31 cellular contexts compared by ENCODE assay signal in genomic region chr5:180623411-180623834, GRCh38. TPM values are rescaled to one million over a fixed set of nuclear protein-coding genes. Genes with fewer than 3 reads are reported as not detected.
DNase-seq lines count a peak whose midpoint lies in the region; ATAC-seq, FAIRE-seq and TF ChIP-seq lines count a peak whose summit lies in the region.
"Had no signal": no experiment of that assay in that cellular context is flagged by ENCODE, and none has a peak within 500 bp of the region (broad histone marks: within the 10 kb centered on the region; RNA-seq: fewer than 3 reads in every experiment).

No MANE protein-coding gene starts in this region.

- no peaks in the 10 kb centered on the region for H3K27me3 ChIP-seq in A673 (replicated peaks; ENCODE audit: insufficient read depth, low read depth, low read length, poor library complexity)
- H3K27me3 ChIP-seq in endothelial cell of umbilical vein (ENCODE audit: control insufficient read depth in 2 of 2, insufficient read depth in 2 of 2, low read length in 2 of 2) = no peaks in the 10 kb centered on the region

- peaks cover 12% of the 10 kb centered on the region for H3K4me1 ChIP-seq in A673 (ENCODE audit: insufficient read depth, low read length, poor library complexity, severe bottlenecking)
- H3K4me1 ChIP-seq in endothelial cell of umbilical vein (ENCODE audit: control insufficient read depth, extremely low read depth, insufficient read depth, low read length) = peaks cover 7% of the 10 kb centered on the region
- H3K4me1 ChIP-seq: neural progenitor cell, upper lobe of right lung had no signal

- H2AFZ ChIP-seq in endothelial cell of umbilical vein (ENCODE audit: low read depth, low read length) = peak overlapping the region; percentile 18
- H2AFZ ChIP-seq: neural progenitor cell had no signal

- H3K36me3 ChIP-seq in A673 (ENCODE audit: insufficient read depth, low read length, poor library complexity, severe bottlenecking) (no peaks in the 10 kb centered on the region), endothelial cell of umbilical vein (ENCODE audit: control insufficient read depth in 2 of 2, extremely low read depth in 1 of 2, insufficient read depth in 2 of 2, low read length in 2 of 2) (peaks cover 0 to 21% of the 10 kb centered on the region in 2 experiments)
- H3K36me3 ChIP-seq: neural progenitor cell, upper lobe of right lung had no signal

- in situ Hi-C loops in KBM-7 (cut with MboI; ENCODE audit: low pct_unique_long_range_greater_than_20kb, low sequenced_read_pairs) = no loop called here

- CTCF ChIA-PET in A673 (lab: Charles Lee) = interaction anchor here (0.6 kb wide), 1 partner anchor 17 kb away, joined by 5 read pairs; no protein-coding TSS in a partner anchor
- CTCF ChIA-PET in endothelial cell of umbilical vein (lab: Charles Lee) = no interaction called here

- peak; percentile 60 for DNase-seq in A673 (ENCODE audit: low spot score)
- DNase-seq in KBM-7 = peak; percentile 9
- peak; percentile 23 for DNase-seq in endothelial cell of umbilical vein (ENCODE audit: low read depth, low spot score)
- peak; percentile 16 to 87 for DNase-seq in lung microvascular endothelial cell (ENCODE audit: low read depth in 2 of 2)
- no peak for DNase-seq in NCI-H226
- DNase-seq in middle frontal gyrus (ENCODE audit: extremely low spot score, low spot score) = no peak
- DNase-seq: activated CD4-positive, alpha-beta T cell treated with anti-CD3 and anti-CD28 coated beads, Interleukin-2, amount 10 ng/mL, durations not matched to agents 24 days and 14 days; activated CD8-positive, alpha-beta memory T cell treated with anti-CD3 and anti-CD28 coated beads, Interleukin-2, amount 50 U/mL, for 4 hours; central memory CD4-positive, alpha-beta T cell; dorsolateral prefrontal cortex; EL; foreskin fibroblast; H7; hypothalamus; MV-4-11; NCI-H187 treated with DMSO at 0.1 percent for 48 hours; NCI-H526 treated with DMSO at 0.1 percent for 48 hours; stimulated activated CD8-positive, alpha-beta memory T cell treated with anti-CD3 and anti-CD28 coated beads, Interleukin-4, amount 100 ng/mL, for 48 hours; upper lobe of right lung had no signal

- H3K27ac ChIP-seq in A673 (ENCODE audit: low read depth, low read length, poor library complexity, severe bottlenecking) = peak overlapping the region; percentile 50
- no peak overlapping the region for H3K27ac ChIP-seq in endothelial cell of umbilical vein (ENCODE audit: insufficient read depth, low read depth, low read length)
- H3K27ac ChIP-seq: C4-2B, neural progenitor cell, upper lobe of right lung had no signal

- H3K4me2 ChIP-seq in endothelial cell of umbilical vein (ENCODE audit: insufficient read depth, low read length) = no peak overlapping the region
- H3K4me2 ChIP-seq: neural progenitor cell had no signal

- no peaks in the 10 kb centered on the region for H3K9me1 ChIP-seq in endothelial cell of umbilical vein (replicated peaks; ENCODE audit: control insufficient read depth, extremely low read depth, insufficient read depth, low read length)

- TF ChIP-seq CTCF in A673 (conservative IDR thresholded peaks at IDR 0.05; ENCODE audit: low read depth, low read length) (no peak), endothelial cell of umbilical vein (IDR thresholded peaks at IDR 0.05; ENCODE audit: extremely low read depth in 1 of 2, insufficient read depth in 1 of 2, low read depth in 1 of 2, low read length in 2 of 2) (no peak)

- no peak for FAIRE-seq in endothelial cell of umbilical vein (lab: Jason Lieb, UNC)
- FAIRE-seq: astrocyte, GM12892 had no signal

- H3K9me3 ChIP-seq in A673 (ENCODE audit: low read depth, low read length, poor library complexity, severe bottlenecking) (no peaks in the 10 kb centered on the region), endothelial cell of umbilical vein (replicated peaks; ENCODE audit: control insufficient read depth, insufficient read depth, low read length) (no peaks in the 10 kb centered on the region)
- H3K9me3 ChIP-seq: upper lobe of right lung had no signal

- H3K9ac ChIP-seq in endothelial cell of umbilical vein (replicated peaks; ENCODE audit: extremely low read depth, insufficient read depth, low read length) = no peak overlapping the region
- H3K9ac ChIP-seq: neural progenitor cell had no signal

- BruUV-seq in A673 (replicated peaks; lab: Mats Ljungman, UMichigan) (no TSS peak), endothelial cell of umbilical vein (replicated peaks; lab: Mats Ljungman, UMichigan) (no TSS peak)

- TF ChIP-seq POLR2A in endothelial cell of umbilical vein (IDR thresholded peaks at IDR 0.05; ENCODE audit: low read depth, low read length) = no peak

- POLR2A ChIA-PET in A673 (lab: Charles Lee; ENCODE audit: low non-redundant PET) = no interaction called here
- POLR2A ChIA-PET in endothelial cell of umbilical vein (lab: Charles Lee) = no interaction called here

- dilution Hi-C loops in endothelial cell of umbilical vein (cut with MboI; ENCODE audit: extremely low pct_ligation_motif_present, low sequenced_read_pairs) = no loop called here

- H4K20me1 ChIP-seq in endothelial cell of umbilical vein (replicated peaks; ENCODE audit: control insufficient read depth, extremely low read depth, insufficient read depth, low read length) = no peaks in the 10 kb centered on the region

- H3K79me2 ChIP-seq in endothelial cell of umbilical vein (ENCODE audit: control insufficient read depth, insufficient read depth, low read length) = no peaks in the 10 kb centered on the region

- no peak for ATAC-seq in HG03175 (IDR thresholded peaks at IDR 0.05; ENCODE audit: unreplicated experiment)
- ATAC-seq: activated T-helper 17 cell treated with anti-CD3 and anti-CD28 coated beads, Interleukin-2, amount 50 U/mL, for 72 hours; upper lobe of right lung had no signal

- no peak overlapping the region for H3K4me3 ChIP-seq in A673 (ENCODE audit: low read depth, low read length, poor library complexity, severe bottlenecking)
- no peak overlapping the region for H3K4me3 ChIP-seq in endothelial cell of umbilical vein (replicated peaks in 1 of 3; ENCODE audit: insufficient read depth in 1 of 3, low read depth in 1 of 3, low read length in 3 of 3)
- H3K4me3 ChIP-seq: dorsolateral prefrontal cortex, lung, neural progenitor cell, upper lobe of right lung had no signal

- intact Hi-C loops in A673 (cut with micrococcal nuclease; ENCODE audit: unreplicated experiment) (no loop called here), endothelial cell of umbilical vein (cut with micrococcal nuclease) (loop anchor here (1.0 to 2.0 kb wide), 2 partner anchors 22 to 47 kb away; no protein-coding TSS in a partner anchor)

TF ChIP-seq in endothelial cell of umbilical vein, 7 proteins besides CTCF, POLR2A, EP300 and RAD21:
- TF ChIP-seq EZH2 (IDR thresholded peaks at IDR 0.05; ENCODE audit: borderline replicate concordance, low read depth, low read length, severe bottlenecking) (no peak), FOS (IDR thresholded peaks at IDR 0.05; ENCODE audit: borderline replicate concordance, insufficient read depth, low read length) (no peak), JUN (IDR thresholded peaks at IDR 0.05; ENCODE audit: borderline replicate concordance, insufficient read depth, insufficient read length, low read depth) (no peak), GATA2 (IDR thresholded peaks at IDR 0.05; ENCODE audit: insufficient read depth, insufficient read length, low read depth, low read length) (no peak), MYC (IDR thresholded peaks at IDR 0.05; ENCODE audit: low read depth, low read length) (no peak), POLR2AphosphoS5 (IDR thresholded peaks at IDR 0.05; ENCODE audit: insufficient read depth, low read depth, low read length) (no peak)
- TF ChIP-seq, protein P1, sequence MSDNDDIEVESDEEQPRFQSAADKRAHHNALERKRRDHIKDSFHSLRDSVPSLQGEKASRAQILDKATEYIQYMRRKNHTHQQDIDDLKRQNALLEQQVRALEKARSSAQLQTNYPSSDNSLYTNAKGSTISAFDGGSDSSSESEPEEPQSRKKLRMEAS (IDR thresholded peaks at IDR 0.05; ENCODE audit: insufficient read depth, insufficient read length) = no peak
TF ChIP-seq in endothelial cell of umbilical vein: peak in this region for 0.

RNA-seq across cellular contexts. Expression of gene FLT4, which starts 26.0 kb away (rescaled TPM):
- total RNA-seq in A673 (2021) (8.6 and 10.1 TPM in 2 replicates), endothelial cell of umbilical vein (66.5 and 71.5 TPM in 2 replicates), lung microvascular endothelial cell (156 and 289 TPM in 2 replicates)
- 44.4 and 50.9 TPM in 2 replicates for polyA plus RNA-seq in endothelial cell of umbilical vein
- polyA plus RNA-seq in endothelial cell of umbilical vein (2011; cell fraction: cytosol; rRNA removed) = 17.8 and 21.3 TPM in 2 replicates
- 147 and 169 TPM in 2 replicates for polyA plus RNA-seq in endothelial cell of umbilical vein (2011; cell fraction: nucleus; rRNA removed)
- polyA plus RNA-seq in endothelial cell of umbilical vein (2012) = 1.6 and 3.0 TPM in 2 replicates
- polyA minus RNA-seq in endothelial cell of umbilical vein = 74.5 and 89.1 TPM in 2 replicates
- polyA minus RNA-seq in endothelial cell of umbilical vein (2011; cell fraction: cytosol; rRNA and poly(A)+ RNA removed) = not detected
- polyA minus RNA-seq in endothelial cell of umbilical vein (2011; cell fraction: nucleus; rRNA and poly(A)+ RNA removed) = 42.6 and 83.9 TPM in 2 replicates

RNA-seq across cellular contexts. Expression of gene SCGB3A1, which starts 32.1 kb away (rescaled TPM):
- total RNA-seq in A673 (2021) (not detected in 2 replicates), endothelial cell of umbilical vein (0.73 TPM in 1 of 2 replicates, not detected in the other), lung microvascular endothelial cell (0.44 and 0.60 TPM in 2 replicates)
- polyA plus RNA-seq in endothelial cell of umbilical vein = 0.22 TPM in 1 of 2 replicates, not detected in the other
- polyA plus RNA-seq in endothelial cell of umbilical vein (2011; cell fraction: cytosol; rRNA removed) = not detected in 2 replicates
- not detected in 2 replicates for polyA plus RNA-seq in endothelial cell of umbilical vein (2011; cell fraction: nucleus; rRNA removed)
- not detected in 2 replicates for polyA plus RNA-seq in endothelial cell of umbilical vein (2012)
- polyA minus RNA-seq in endothelial cell of umbilical vein = not detected in 2 replicates
- not detected for polyA minus RNA-seq in endothelial cell of umbilical vein (2011; cell fraction: cytosol; rRNA and poly(A)+ RNA removed)
- not detected in 2 replicates for polyA minus RNA-seq in endothelial cell of umbilical vein (2011; cell fraction: nucleus; rRNA and poly(A)+ RNA removed)
- total RNA-seq: activated CD4-positive, alpha-beta T cell treated with anti-CD3 and anti-CD28 coated beads, Interleukin-2, amount 10 ng/mL, durations not matched to agents 24 days and 14 days; activated T-helper 17 cell treated with anti-CD3 and anti-CD28 coated beads, Interleukin-2, amount 50 U/mL, for 72 hours; astrocyte; epithelial cell of proximal tubule; H7; HT1080; progenitor cell of endocrine pancreas; SK-MEL-5; T-helper 1 cell treated with Interleukin-12 subunit alpha and Interleukin-12 subunit beta and Interleukin-4 antibody, amounts not matched to agents 30 ng/mL and 1 ng/mL, for 36 hours had no signal

Comparison
In these comparisons a context has a peak if more than half of its experiments do, and no peak if none do; other contexts are left out.
1. DNase-seq: peak in A673 (single experiment), KBM-7 (single experiment), endothelial cell of umbilical vein (single experiment) and lung microvascular endothelial cell (2 of 2); none in NCI-H226 (single experiment) and middle frontal gyrus (single experiment).